3 cellular contexts compared by ENCODE assay signal in the genomic region with DNA sequence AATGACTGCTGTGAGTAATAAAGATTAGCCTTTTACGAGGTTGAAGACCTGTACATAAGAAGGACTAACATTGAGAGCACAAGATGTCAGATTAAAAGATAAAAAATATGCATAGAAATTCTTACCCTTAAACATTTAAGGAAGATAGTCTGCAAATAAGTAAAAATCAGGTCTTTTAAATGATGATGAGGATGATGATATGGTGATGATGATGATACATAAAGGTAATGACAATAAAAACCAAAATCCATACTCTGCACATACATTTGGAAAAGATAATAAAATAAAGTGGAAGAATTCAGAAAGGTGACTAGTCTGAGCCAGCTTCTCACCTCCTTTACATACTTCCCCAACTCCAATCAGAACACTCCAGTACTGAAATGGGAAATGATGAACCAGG.
A peak's percentile ranks its signal among the peaks of the same experiment; 100 is the strongest.
TF ChIP-seq lines count a peak whose summit lies in the region.

No MANE protein-coding gene starts in this region.

TF ChIP-seq in HepG2, 621 proteins besides CTCF, POLR2A, EP300 and RAD21:
- TF ChIP-seq CREB1 (IDR thresholded peaks at IDR 0.05) (peak; percentile 61; the same call in 1 of the 2 replicates), CREB1 (CRISPR knock-in tag; IDR thresholded peaks at IDR 0.05) (no peak), TCF7L2 (IDR thresholded peaks at IDR 0.05; ENCODE audit: low read depth, low read length) (no peak)

TF ChIP-seq in GM23338, 12 proteins besides CTCF, POLR2A, EP300 and RAD21 (continues in another document):
- no peak for TF ChIP-seq ZNF331 (CRISPR knock-in tag; IDR thresholded peaks at IDR 0.05; ENCODE audit: low read depth)
- TF ChIP-seq ZNF114 (CRISPR knock-in tag; IDR thresholded peaks at IDR 0.05): no peak
- no peak for TF ChIP-seq REST (IDR thresholded peaks at IDR 0.05; ENCODE audit: unreplicated experiment)
- no peak for TF ChIP-seq STAT1 (IDR thresholded peaks at IDR 0.05; ENCODE audit: unreplicated experiment)
- no peak for TF ChIP-seq NANOG (IDR thresholded peaks at IDR 0.05; ENCODE audit: borderline replicate concordance)
- no peak for TF ChIP-seq EZH2 (IDR thresholded peaks at IDR 0.05; ENCODE audit: low read depth, unreplicated experiment)
- no peak for TF ChIP-seq JUNB (IDR thresholded peaks at IDR 0.05; ENCODE audit: unreplicated experiment)
- TF ChIP-seq POLR2AphosphoS5 (IDR thresholded peaks at IDR 0.05; ENCODE audit: low read depth): no peak
- TF ChIP-seq EZH2phosphoT487 (IDR thresholded peaks at IDR 0.05; ENCODE audit: unreplicated experiment): no peak
- TF ChIP-seq CREB1 (CRISPR knock-in tag; IDR thresholded peaks at IDR 0.05; ENCODE audit: low read depth): no peak
- TF ChIP-seq, protein P1, sequence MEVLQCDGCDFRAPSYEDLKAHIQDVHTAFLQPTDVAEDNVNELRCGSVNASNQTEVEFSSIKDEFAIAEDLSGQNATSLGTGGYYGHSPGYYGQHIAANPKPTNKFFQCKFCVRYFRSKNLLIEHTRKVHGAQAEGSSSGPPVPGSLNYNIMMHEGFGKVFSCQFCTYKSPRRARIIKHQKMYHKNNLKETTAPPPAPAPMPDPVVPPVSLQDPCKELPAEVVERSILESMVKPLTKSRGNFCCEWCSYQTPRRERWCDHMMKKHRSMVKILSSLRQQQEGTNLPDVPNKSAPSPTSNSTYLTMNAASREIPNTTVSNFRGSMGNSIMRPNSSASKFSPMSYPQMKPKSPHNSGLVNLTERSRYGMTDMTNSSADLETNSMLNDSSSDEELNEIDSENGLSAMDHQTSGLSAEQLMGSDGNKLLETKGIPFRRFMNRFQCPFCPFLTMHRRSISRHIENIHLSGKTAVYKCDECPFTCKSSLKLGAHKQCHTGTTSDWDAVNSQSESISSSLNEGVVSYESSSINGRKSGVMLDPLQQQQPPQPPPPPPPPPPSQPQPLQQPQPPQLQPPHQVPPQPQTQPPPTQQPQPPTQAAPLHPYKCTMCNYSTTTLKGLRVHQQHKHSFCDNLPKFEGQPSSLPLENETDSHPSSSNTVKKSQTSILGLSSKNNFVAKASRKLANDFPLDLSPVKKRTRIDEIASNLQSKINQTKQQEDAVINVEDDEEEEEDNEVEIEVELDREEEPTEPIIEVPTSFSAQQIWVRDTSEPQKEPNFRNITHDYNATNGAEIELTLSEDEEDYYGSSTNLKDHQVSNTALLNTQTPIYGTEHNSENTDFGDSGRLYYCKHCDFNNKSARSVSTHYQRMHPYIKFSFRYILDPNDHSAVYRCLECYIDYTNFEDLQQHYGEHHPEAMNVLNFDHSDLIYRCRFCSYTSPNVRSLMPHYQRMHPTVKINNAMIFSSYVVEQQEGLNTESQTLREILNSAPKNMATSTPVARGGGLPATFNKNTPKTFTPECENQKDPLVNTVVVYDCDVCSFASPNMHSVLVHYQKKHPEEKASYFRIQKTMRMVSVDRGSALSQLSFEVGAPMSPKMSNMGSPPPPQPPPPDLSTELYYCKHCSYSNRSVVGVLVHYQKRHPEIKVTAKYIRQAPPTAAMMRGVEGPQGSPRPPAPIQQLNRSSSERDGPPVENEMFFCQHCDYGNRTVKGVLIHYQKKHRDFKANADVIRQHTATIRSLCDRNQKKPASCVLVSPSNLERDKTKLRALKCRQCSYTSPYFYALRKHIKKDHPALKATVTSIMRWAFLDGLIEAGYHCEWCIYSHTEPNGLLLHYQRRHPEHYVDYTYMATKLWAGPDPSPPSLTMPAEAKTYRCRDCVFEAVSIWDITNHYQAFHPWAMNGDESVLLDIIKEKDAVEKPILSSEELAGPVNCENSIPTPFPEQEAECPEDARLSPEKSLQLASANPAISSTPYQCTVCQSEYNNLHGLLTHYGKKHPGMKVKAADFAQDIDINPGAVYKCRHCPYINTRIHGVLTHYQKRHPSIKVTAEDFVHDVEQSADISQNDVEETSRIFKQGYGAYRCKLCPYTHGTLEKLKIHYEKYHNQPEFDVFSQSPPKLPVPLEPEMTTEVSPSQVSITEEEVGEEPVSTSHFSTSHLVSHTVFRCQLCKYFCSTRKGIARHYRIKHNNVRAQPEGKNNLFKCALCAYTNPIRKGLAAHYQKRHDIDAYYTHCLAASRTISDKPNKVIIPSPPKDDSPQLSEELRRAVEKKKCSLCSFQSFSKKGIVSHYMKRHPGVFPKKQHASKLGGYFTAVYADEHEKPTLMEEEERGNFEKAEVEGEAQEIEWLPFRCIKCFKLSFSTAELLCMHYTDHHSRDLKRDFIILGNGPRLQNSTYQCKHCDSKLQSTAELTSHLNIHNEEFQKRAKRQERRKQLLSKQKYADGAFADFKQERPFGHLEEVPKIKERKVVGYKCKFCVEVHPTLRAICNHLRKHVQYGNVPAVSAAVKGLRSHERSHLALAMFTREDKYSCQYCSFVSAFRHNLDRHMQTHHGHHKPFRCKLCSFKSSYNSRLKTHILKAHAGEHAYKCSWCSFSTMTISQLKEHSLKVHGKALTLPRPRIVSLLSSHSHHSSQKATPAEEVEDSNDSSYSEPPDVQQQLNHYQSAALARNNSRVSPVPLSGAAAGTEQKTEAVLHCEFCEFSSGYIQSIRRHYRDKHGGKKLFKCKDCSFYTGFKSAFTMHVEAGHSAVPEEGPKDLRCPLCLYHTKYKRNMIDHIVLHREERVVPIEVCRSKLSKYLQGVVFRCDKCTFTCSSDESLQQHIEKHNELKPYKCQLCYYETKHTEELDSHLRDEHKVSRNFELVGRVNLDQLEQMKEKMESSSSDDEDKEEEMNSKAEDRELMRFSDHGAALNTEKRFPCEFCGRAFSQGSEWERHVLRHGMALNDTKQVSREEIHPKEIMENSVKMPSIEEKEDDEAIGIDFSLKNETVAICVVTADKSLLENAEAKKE (CRISPR knock-in tag; IDR thresholded peaks at IDR 0.05): no peak

TF ChIP-seq in HEK293, 187 proteins besides CTCF, POLR2A, EP300 and RAD21:
- no peak for TF ChIP-seq ZNF223 (tag by site-specific recombination; IDR thresholded peaks at IDR 0.05)
- TF ChIP-seq ZNF513 (tag by site-specific recombination; IDR thresholded peaks at IDR 0.05): peak; percentile 50; the same call in 1 of the 2 replicates
